21 cellular contexts compared by ENCODE assay signal in genomic region chr2:70709746-70710145, GRCh38. TPM values are rescaled to one million over a fixed set of nuclear protein-coding genes. Genes with fewer than 3 reads are reported as not detected.
DNase-seq lines count a peak whose midpoint lies in the region; ATAC-seq, FAIRE-seq and TF ChIP-seq lines count a peak whose summit lies in the region.
"Had no signal": no experiment of that assay in that cellular context is flagged by ENCODE, and none has a peak within 500 bp of the region (broad histone marks: within the 10 kb centered on the region; RNA-seq: fewer than 3 reads in every experiment).

No MANE protein-coding gene starts in this region.

- H3K79me2 ChIP-seq in GM23338 (replicated peaks; ENCODE audit: insufficient read depth), result peaks cover 65% of the 10 kb centered on the region
- no peaks in the 10 kb centered on the region for H3K79me2 ChIP-seq in osteoblast (ENCODE audit: insufficient read depth, low read length)

- H2AFZ ChIP-seq in GM23338 (no peak overlapping the region), osteoblast (ENCODE audit: low read length) (no peak overlapping the region)

- H3K27ac Mint-ChIP-seq in GM23338, result peak overlapping the region; percentile 79
- H3K27ac Mint-ChIP-seq in endodermal cell, result no peak overlapping the region
- peak overlapping the region; percentile 62 for H3K27ac Mint-ChIP-seq in neural crest cell (ENCODE audit: unreplicated experiment)
- H3K27ac Mint-ChIP-seq: CD4-positive, alpha-beta T cell had no signal

- H3K27ac ChIP-seq in GM23338 (ENCODE audit: low read depth), result peak overlapping the region; percentile 21; the same call in 1 of the 2 replicates
- H3K27ac ChIP-seq in VCaP, result peak overlapping the region; percentile 86; the same call in 1 of the 2 replicates
- H3K27ac ChIP-seq in endodermal cell (ENCODE audit: low read depth, low read length), result no peak overlapping the region
- no peak overlapping the region for H3K27ac ChIP-seq in osteoblast (ENCODE audit: low read depth, low read length)

- H3K36me3 ChIP-seq in GM23338 (ENCODE audit: insufficient read depth) (peaks cover 8% of the 10 kb centered on the region), endodermal cell (ENCODE audit: control insufficient read depth, insufficient read depth, low read length) (no peaks in the 10 kb centered on the region), osteoblast (ENCODE audit: insufficient read depth, low read length) (no peaks in the 10 kb centered on the region)

- peaks cover 75% of the 10 kb centered on the region for H3K36me3 Mint-ChIP-seq in GM23338 (ENCODE audit: low read depth)
- H3K36me3 Mint-ChIP-seq in endodermal cell (ENCODE audit: low read depth), result peaks cover 2% of the 10 kb centered on the region
- no peaks in the 10 kb centered on the region for H3K36me3 Mint-ChIP-seq in neural crest cell (ENCODE audit: low read depth)

- H3K4me3 ChIP-seq in GM23338 (no peak overlapping the region), endodermal cell (ENCODE audit: low read length) (no peak overlapping the region), osteoblast (ENCODE audit: insufficient read depth, low read length) (no peak overlapping the region)
- H3K4me3 ChIP-seq: HAP-1 had no signal

- peaks cover 44% of the 10 kb centered on the region for H4K20me1 ChIP-seq in GM23338 (replicated peaks; ENCODE audit: insufficient read depth)
- no peaks in the 10 kb centered on the region for H4K20me1 ChIP-seq in osteoblast (ENCODE audit: insufficient read depth, low read length)

- 99% methylated on average over 4 of the region's 4 CpGs; no CpG with 5 or more reads in 1 of the 2 experiments for WGBS in endodermal cell (ENCODE audit: insufficient coverage in 1 of 2, insufficient read length in 1 of 2), 2 experiments

- ATAC-seq in GM23338, result no peak

- H3K9me2 ChIP-seq in GM23338 (ENCODE audit: insufficient read depth), result 0 out of 2 replicates have a peak, but pooled peaks cover 4% of the 10 kb centered on the region

- FAIRE-seq in D721Med (lab: Jason Lieb, UNC), result no peak

- H3K4me1 Mint-ChIP-seq in GM23338 (peaks cover 56% of the 10 kb centered on the region), endodermal cell (peaks cover 13% of the 10 kb centered on the region), neural crest cell (peaks cover 4% of the 10 kb centered on the region)

- H3K4me2 ChIP-seq in GM23338 (peak overlapping the region; percentile 20; the same call in 1 of the 2 replicates), osteoblast (ENCODE audit: insufficient read depth, low read length) (no peak overlapping the region)

- H3K27me3 Mint-ChIP-seq in GM23338 (ENCODE audit: insufficient read depth, low read depth, poor library complexity) (peaks cover 13% of the 10 kb centered on the region), endodermal cell (ENCODE audit: insufficient read depth) (no peaks in the 10 kb centered on the region), neural crest cell (ENCODE audit: low read depth) (no peaks in the 10 kb centered on the region)
- H3K27me3 Mint-ChIP-seq: CD4-positive, alpha-beta T cell had no signal

- no peak overlapping the region for H3K9ac ChIP-seq in endodermal cell (ENCODE audit: extremely low read depth, low read length, poor library complexity, severe bottlenecking)

- H3K9me3 Mint-ChIP-seq in GM23338, result no peaks in the 10 kb centered on the region
- H3K9me3 Mint-ChIP-seq in endodermal cell, result no peaks in the 10 kb centered on the region
- H3K9me3 Mint-ChIP-seq in neural crest cell, result no peaks in the 10 kb centered on the region
- H3K9me3 Mint-ChIP-seq: CD4-positive, alpha-beta T cell had no signal

- H3K4me3 Mint-ChIP-seq in GM23338 (no peak overlapping the region), endodermal cell (no peak overlapping the region), neural crest cell (no peak overlapping the region)
- H3K4me3 Mint-ChIP-seq: CD4-positive, alpha-beta T cell had no signal

- peaks cover 36% of the 10 kb centered on the region for H3K4me1 ChIP-seq in GM23338 (ENCODE audit: insufficient read depth)
- peaks cover 7% of the 10 kb centered on the region for H3K4me1 ChIP-seq in endodermal cell (ENCODE audit: control insufficient read depth, insufficient read depth, low read length)
- H3K4me1 ChIP-seq in osteoblast (ENCODE audit: insufficient read depth, low read length), result no peaks in the 10 kb centered on the region

- TF ChIP-seq CTCF in GM23338 (conservative IDR thresholded peaks at IDR 0.05; ENCODE audit: low read depth in 2 of 2) (no peak), VCaP (conservative IDR thresholded peaks at IDR 0.05) (no peak), endodermal cell (conservative IDR thresholded peaks at IDR 0.05) (no peak), neural crest cell (conservative IDR thresholded peaks at IDR 0.05) (no peak), D721Med (IDR thresholded peaks at IDR 0.05; ENCODE audit: insufficient read depth, missing control alignments) (no peak), osteoblast (IDR thresholded peaks at IDR 0.05; ENCODE audit: extremely low read depth, low read depth, low read length) (no peak)

- no peaks in the 10 kb centered on the region for H3K9me3 ChIP-seq in endodermal cell (ENCODE audit: control insufficient read depth, low read length)
- H3K9me3 ChIP-seq in osteoblast (ENCODE audit: low read depth, low read length), result no peaks in the 10 kb centered on the region
- H3K9me3 ChIP-seq: HAP-1 had no signal

- no peak for DNase-seq in GM23338 (ENCODE audit: low spot score)
- peak; percentile 18 for DNase-seq in endodermal cell
- no peak for DNase-seq in neural crest cell (ENCODE audit: low read depth, low spot score)
- DNase-seq in D721Med (ENCODE audit: insufficient read length, low spot score), result no peak
- no peak for DNase-seq in AG08395 (ENCODE audit: low spot score)
- DNase-seq in osteoblast (ENCODE audit: insufficient read length, low spot score, missing footprints), result no peak
- DNase-seq: CD4-positive, alpha-beta T cell; COR-L47; DMS 273 treated with DMSO at 0.1 percent for 48 hours; DMS79 treated with DMSO at 0.1 percent for 48 hours; IMR-90; MV-4-11; NCI-H1105 treated with DMSO at 0.1 percent for 48 hours; NCI-H1694; NCI-H446; NCI-H526; Right ventricle myocardium superior had no signal

- H3K27me3 ChIP-seq in GM23338 (ENCODE audit: insufficient read depth) (no peaks in the 10 kb centered on the region), endodermal cell (ENCODE audit: control insufficient read depth, insufficient read depth, low read length, poor library complexity, severe bottlenecking) (no peaks in the 10 kb centered on the region), osteoblast (ENCODE audit: insufficient read depth, low read length) (no peaks in the 10 kb centered on the region)

- no peaks in the 10 kb centered on the region for H3F3A ChIP-seq in GM23338 (replicated peaks; ENCODE audit: low read depth)

TF ChIP-seq in GM23338, 12 proteins besides CTCF, POLR2A, EP300 and RAD21 (continues in another document):
- no peak for TF ChIP-seq POLR2AphosphoS5 (IDR thresholded peaks at IDR 0.05; ENCODE audit: low read depth)
- no peak for TF ChIP-seq ETS1 (IDR thresholded peaks at IDR 0.05)
- no peak for TF ChIP-seq STAT1 (IDR thresholded peaks at IDR 0.05; ENCODE audit: unreplicated experiment)
- no peak for TF ChIP-seq EZH2phosphoT487 (IDR thresholded peaks at IDR 0.05; ENCODE audit: unreplicated experiment)
- TF ChIP-seq EZH2 (IDR thresholded peaks at IDR 0.05; ENCODE audit: low read depth, unreplicated experiment), result no peak
- no peak for TF ChIP-seq CREB1 (CRISPR knock-in tag; IDR thresholded peaks at IDR 0.05; ENCODE audit: low read depth)
- TF ChIP-seq ZNF114 (CRISPR knock-in tag; IDR thresholded peaks at IDR 0.05), result no peak
- no peak for TF ChIP-seq JUNB (IDR thresholded peaks at IDR 0.05; ENCODE audit: unreplicated experiment)
- TF ChIP-seq NANOG (IDR thresholded peaks at IDR 0.05; ENCODE audit: borderline replicate concordance), result no peak
- TF ChIP-seq REST (IDR thresholded peaks at IDR 0.05; ENCODE audit: unreplicated experiment), result no peak

RNA-seq across cellular contexts. Expression of gene ADD2, which starts 58.3 kb away (rescaled TPM):
- total RNA-seq in GM23338 (2014; rRNA removed; shearing (Covaris generic)), result 138 and 223 TPM in 2 replicates
- 34.6 and 40.2 TPM in 2 replicates for polyA plus RNA-seq in GM23338 (2016; fragmentation: Nextera tagmentation; extraction: Ambion mirVana)
- total RNA-seq in endodermal cell, result 10 to 100 TPM; 14.8 to 53.0 TPM
- 65.9 TPM for polyA plus RNA-seq in endodermal cell (2013, experiment 1 of 2)
- polyA plus RNA-seq in endodermal cell (2013, experiment 2 of 2), result 55.3 TPM
- total RNA-seq in neural crest cell, result 31.6 and 31.8 TPM in 2 replicates
- total RNA-seq in osteoblast, result not detected in 2 replicates
- total RNA-seq: IMR-90, RPMI7951 had no signal
- polyA plus RNA-seq: BJ, IMR-90 had no signal

Comparison
In these comparisons a context has a peak if more than half of its experiments do, and no peak if none do; other contexts are left out.
1. H3K27ac ChIP-seq: peak in GM23338 (single experiment) and VCaP (single experiment); none in endodermal cell (single experiment) and osteoblast (single experiment).
2. RNA of gene ADD2, which starts 58.3 kb away (total RNA-seq): 138 to 223 TPM in GM23338, 14.8 to 53.0 TPM in endodermal cell and 31.6 to 31.8 TPM in neural crest cell; not detected in osteoblast; every median in the first group is over 10 times any median in the second.